Comparison of ENCODE assay signal across 15 cellular contexts in the genomic region with DNA sequence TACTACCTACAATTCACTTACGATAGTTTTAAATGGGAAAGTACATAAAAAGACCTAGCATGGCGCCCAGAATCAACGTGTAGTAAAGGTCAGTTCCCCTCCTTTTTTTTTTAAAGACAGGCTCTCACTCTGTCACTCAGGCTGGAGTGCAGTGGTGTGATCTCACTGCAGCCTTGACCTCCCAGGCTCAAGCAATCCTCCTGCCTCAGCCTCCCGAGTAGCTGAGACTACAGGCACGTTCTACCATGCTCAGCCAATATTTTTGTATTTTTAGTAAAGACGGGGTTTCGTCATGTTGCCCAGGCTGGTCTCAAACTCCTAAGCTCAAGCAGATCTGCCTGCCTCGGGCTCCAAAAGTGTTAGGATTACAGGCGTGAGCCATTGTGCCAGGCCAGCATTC. TPM values are rescaled to one million over a fixed set of nuclear protein-coding genes. Genes with fewer than 3 reads are reported as not detected.
A peak's percentile ranks its signal among the peaks of the same experiment; 100 is the strongest.
DNase-seq lines count a peak whose midpoint lies in the region; ATAC-seq and TF ChIP-seq lines count a peak whose summit lies in the region.
"Had no signal": no experiment of that assay in that cellular context is flagged by ENCODE, and none has a peak within 500 bp of the region (broad histone marks: within the 10 kb centered on the region; RNA-seq: fewer than 3 reads in every experiment).

No MANE protein-coding gene starts in this region.

- H3K9me3 ChIP-seq in cardiac muscle cell (ENCODE audit: low read depth) (no peaks in the 10 kb centered on the region), neural progenitor cell (ENCODE audit: low read depth) (no peaks in the 10 kb centered on the region)
- H3K9me3 ChIP-seq: BE2C, Caco-2, HAP-1 had no signal

- no peak overlapping the region for H3K4me3 ChIP-seq in cardiac muscle cell
- no peak overlapping the region for H3K4me3 ChIP-seq in neural progenitor cell
- H3K4me3 ChIP-seq: HAP-1 had no signal

- H3K9ac ChIP-seq in neural progenitor cell: no peak overlapping the region

- H3K27ac ChIP-seq in cardiac muscle cell (peak overlapping the region; percentile 62), neural progenitor cell (peak overlapping the region; percentile 53)
- H3K27ac ChIP-seq: HL-60 had no signal

- H3K27me3 ChIP-seq in cardiac muscle cell (no peaks in the 10 kb centered on the region), neural progenitor cell (no peaks in the 10 kb centered on the region)
- H3K27me3 ChIP-seq: BE2C had no signal

- peaks cover 0 to 2% (median 0%) of the 10 kb centered on the region in 3 donors for H3K27me3 Mint-ChIP-seq in CD14-positive monocyte (ENCODE audit: low read depth in 3 of 3)
- no peaks in the 10 kb centered on the region for H3K27me3 Mint-ChIP-seq in brain
- no peaks in the 10 kb centered on the region for H3K27me3 Mint-ChIP-seq in neural progenitor cell (ENCODE audit: insufficient read depth, low read depth)
- H3K27me3 Mint-ChIP-seq: CD4-positive, alpha-beta T cell had no signal

- H2AFZ ChIP-seq in neural progenitor cell (replicated peaks): no peak overlapping the region

- H3K4me1 Mint-ChIP-seq in CD14-positive monocyte (peaks cover 5% of the 10 kb centered on the region), brain (no peaks in the 10 kb centered on the region), neural progenitor cell (no peaks in the 10 kb centered on the region)

- peaks cover 18% of the 10 kb centered on the region for H3F3A ChIP-seq in neural progenitor cell (ENCODE audit: low read depth)

- H3K9me3 Mint-ChIP-seq in CD14-positive monocyte: peaks cover 0 to 4% (median under 1%) of the 10 kb centered on the region in 7 donors
- peaks cover 0 to 6% (median 5%) of the 10 kb centered on the region in 5 experiments for H3K9me3 Mint-ChIP-seq in brain
- H3K9me3 Mint-ChIP-seq in neural progenitor cell: peaks cover 1% of the 10 kb centered on the region
- H3K9me3 Mint-ChIP-seq: CD4-positive, alpha-beta T cell had no signal

- ATAC-seq in HG03571 (IDR thresholded peaks at IDR 0.05; ENCODE audit: unreplicated experiment): no peak

- peak overlapping the region in 6 of 7 donors; percentile 11 to 80 (median 70) for H3K27ac Mint-ChIP-seq in CD14-positive monocyte
- peak overlapping the region in 3 of 5 experiments; percentile 12 to 43 (median 24) for H3K27ac Mint-ChIP-seq in brain
- no peak overlapping the region for H3K27ac Mint-ChIP-seq in neural progenitor cell
- H3K27ac Mint-ChIP-seq: CD4-positive, alpha-beta T cell had no signal

- no peaks in the 10 kb centered on the region for H4K20me1 ChIP-seq in neural progenitor cell (ENCODE audit: low read depth)

- H3K4me3 Mint-ChIP-seq in CD14-positive monocyte: no peak overlapping the region
- no peak overlapping the region for H3K4me3 Mint-ChIP-seq in brain
- no peak overlapping the region for H3K4me3 Mint-ChIP-seq in neural progenitor cell
- H3K4me3 Mint-ChIP-seq: CD4-positive, alpha-beta T cell had no signal

- H3K4me2 ChIP-seq in neural progenitor cell: no peak overlapping the region

- H3K36me3 ChIP-seq in cardiac muscle cell (peaks cover 26% of the 10 kb centered on the region), neural progenitor cell (peaks cover 16% of the 10 kb centered on the region)

- intact Hi-C loops in cardiac septum (cut with DNase I) (no loop called here), CD14-positive monocyte (cut with micrococcal nuclease) (no loop called here)

- TF ChIP-seq CTCF in cardiac muscle cell (IDR thresholded peaks at IDR 0.05; ENCODE audit: low read depth, low read length): no peak
- no peak for TF ChIP-seq CTCF in CD14-positive monocyte (IDR thresholded peaks at IDR 0.05)
- TF ChIP-seq CTCF in brain (conservative IDR thresholded peaks at IDR 0.05): no peak
- no peak for TF ChIP-seq CTCF in neural progenitor cell (IDR thresholded peaks at IDR 0.05)

- H3K4me1 ChIP-seq in cardiac muscle cell (ENCODE audit: low read depth) (no peaks in the 10 kb centered on the region), neural progenitor cell (no peaks in the 10 kb centered on the region)
- H3K4me1 ChIP-seq: BE2C, Caco-2, HAP-1 had no signal

- no peaks in the 10 kb centered on the region for H3K79me2 ChIP-seq in neural progenitor cell (ENCODE audit: low read depth)

- DNase-seq in cardiac muscle cell (ENCODE audit: low read depth in 1 of 2, low spot score in 1 of 2) (no peak), cardiac septum (ENCODE audit: low spot score) (no peak), CD14-positive monocyte (ENCODE audit: low spot score) (no peak), neural progenitor cell (ENCODE audit: low spot score) (no peak), AG20443 (ENCODE audit: low spot score) (no peak)
- DNase-seq: 8988T; BE2C; C1 segment of cervical spinal cord; Caco-2; CD4-positive, alpha-beta T cell; IMR-90 had no signal

- H3K36me3 Mint-ChIP-seq in CD14-positive monocyte (peaks cover 30 to 41% of the 10 kb centered on the region in 2 donors), brain (peaks cover 31% of the 10 kb centered on the region), neural progenitor cell (peaks cover 20% of the 10 kb centered on the region)

RNA-seq across cellular contexts. Expression of a gene that starts 40.7 kb away (rescaled TPM):
- total RNA-seq in cardiac muscle cell: 11.6 and 21.1 TPM in 2 replicates
- 11.3 and 13.9 TPM in 2 replicates for polyA plus RNA-seq in cardiac muscle cell
- total RNA-seq in cardiac septum: 27.2 TPM
- 10 to 100 TPM; 17.3 to 19.0 TPM for polyA plus RNA-seq in CD14-positive monocyte
- 7.0 TPM for polyA plus RNA-seq in brain (ENCODE audit: insufficient read depth, low read depth, low replicate concordance)
- 20.0 and 22.0 TPM in 2 replicates for total RNA-seq in neural progenitor cell (ENCODE audit: low replicate concordance)
